Comparison of ENCODE assay signal across 24 cellular contexts in the genomic region with DNA sequence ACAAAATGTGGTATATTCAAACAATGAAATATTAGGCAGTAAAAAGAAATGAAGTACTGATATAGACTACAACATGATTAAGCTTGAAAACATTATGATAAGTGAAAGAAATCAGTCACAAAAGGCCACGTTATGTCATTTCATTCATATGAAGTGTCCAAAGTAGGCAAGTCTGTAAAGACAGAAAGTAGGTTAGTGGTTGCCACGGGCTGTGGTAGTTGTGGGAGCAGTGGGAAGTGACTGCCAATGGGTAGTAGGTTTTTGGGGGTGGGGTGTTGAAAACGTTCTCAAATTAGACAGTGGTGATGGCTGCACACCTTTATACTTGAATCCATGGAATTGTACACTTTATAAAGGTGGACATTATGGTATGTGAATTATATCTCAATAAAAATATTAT. TPM values are rescaled to one million over a fixed set of nuclear protein-coding genes. Genes with fewer than 3 reads are reported as not detected.
"Had no signal": no experiment of that assay in that cellular context is flagged by ENCODE, and none has a peak within 500 bp of the region (broad histone marks: within the 10 kb centered on the region; RNA-seq: fewer than 3 reads in every experiment).

No MANE protein-coding gene starts in this region.

- H3K4me3 Mint-ChIP-seq: dendritic cell treated with granulocyte-macrophage colony-stimulating factor and Interleukin-4, amounts not matched to agents 40 ng/mL and 50 ng/mL, for 4 days; endodermal cell; mesothelial cell of epicardium; naive B cell; natural killer cell treated with Interleukin-12 subunit alpha and Interleukin-12 subunit beta and Interleukin-15 and Interleukin-18, amount 100 ng/mL, for 72 hours; neural progenitor cell; stimulated activated memory B cell treated with anti-CD40 and anti-IgM and Interleukin-4, amounts not matched to agents 10 μg/mL and 1 μg/mL and 100 μg/mL, for 72 hours; stimulated activated naive CD8-positive, alpha-beta T cell treated with anti-CD3 and anti-CD28 coated beads, Interleukin-15, Interleukin-2, amounts not matched to agents 100 ng/mL and 50 ng/mL, for 24 hours had no signal

- H3K27me3 Mint-ChIP-seq: stimulated activated memory B cell treated with anti-CD40 and anti-IgM and Interleukin-4, amounts not matched to agents 10 μg/mL and 1 μg/mL and 100 μg/mL, for 72 hours had no signal

- H3K4me1 Mint-ChIP-seq: endodermal cell; mesothelial cell of epicardium; naive B cell; stimulated activated memory B cell treated with anti-CD40 and anti-IgM and Interleukin-4, amounts not matched to agents 10 μg/mL and 1 μg/mL and 100 μg/mL, for 72 hours had no signal

- H3K9me3 Mint-ChIP-seq: dendritic cell treated with granulocyte-macrophage colony-stimulating factor and Interleukin-4, amounts not matched to agents 40 ng/mL and 50 ng/mL, for 4 days; endodermal cell; mesothelial cell of epicardium; natural killer cell treated with Interleukin-12 subunit alpha and Interleukin-12 subunit beta and Interleukin-15 and Interleukin-18, amount 100 ng/mL, for 72 hours; neural progenitor cell; stimulated activated memory B cell treated with anti-CD40 and anti-IgM and Interleukin-4, amounts not matched to agents 10 μg/mL and 1 μg/mL and 100 μg/mL, for 72 hours; stimulated activated naive CD8-positive, alpha-beta T cell treated with anti-CD3 and anti-CD28 coated beads, Interleukin-15, Interleukin-2, amounts not matched to agents 100 ng/mL and 50 ng/mL, for 24 hours had no signal

- ATAC-seq: esophagus mucosa; gastrocnemius medialis; heart left ventricle; left cardiac atrium; left lung; mucosa of descending colon; natural killer cell treated with Interleukin-12 subunit alpha and Interleukin-12 subunit beta and Interleukin-15 and Interleukin-18, amount 100 ng/mL, for 72 hours; right lobe of liver; stimulated activated memory B cell treated with anti-CD40 and anti-IgM and Interleukin-4, amounts not matched to agents 10 μg/mL and 1 μg/mL and 100 μg/mL, for 72 hours had no signal

- DNase-seq: colonic mucosa; effector CD8-positive, alpha-beta T cell; endodermal cell; gastrocnemius medialis; heart left ventricle; left cardiac atrium; left lung; mesenchymal stem cell; mucosa of descending colon; naive B cell; right lobe of liver; small intestine; stimulated activated CD4-positive, alpha-beta T cell treated with anti-CD3 and anti-CD28 coated beads, Interleukin-15, amount 100 ng/mL, for 24 hours; stimulated activated CD4-positive, alpha-beta T cell treated with anti-CD3 and anti-CD28 coated beads, Interleukin-4, amount 100 ng/mL, for 24 hours; thyroid gland; trophoblast cell had no signal

- H3K36me3 Mint-ChIP-seq: mesothelial cell of epicardium; naive B cell; natural killer cell treated with Interleukin-12 subunit alpha and Interleukin-12 subunit beta and Interleukin-15 and Interleukin-18, amount 100 ng/mL, for 72 hours; neural progenitor cell; stimulated activated memory B cell treated with anti-CD40 and anti-IgM and Interleukin-4, amounts not matched to agents 10 μg/mL and 1 μg/mL and 100 μg/mL, for 72 hours had no signal

- H3K27ac Mint-ChIP-seq: dendritic cell treated with granulocyte-macrophage colony-stimulating factor and Interleukin-4, amounts not matched to agents 40 ng/mL and 50 ng/mL, for 4 days; endodermal cell; mesothelial cell of epicardium; natural killer cell treated with Interleukin-12 subunit alpha and Interleukin-12 subunit beta and Interleukin-15 and Interleukin-18, amount 100 ng/mL, for 72 hours; neural progenitor cell; progenitor cell of endocrine pancreas; stimulated activated memory B cell treated with anti-CD40 and anti-IgM and Interleukin-4, amounts not matched to agents 10 μg/mL and 1 μg/mL and 100 μg/mL, for 72 hours; stimulated activated naive CD8-positive, alpha-beta T cell treated with anti-CD3 and anti-CD28 coated beads, Interleukin-15, Interleukin-2, amounts not matched to agents 100 ng/mL and 50 ng/mL, for 24 hours had no signal

RNA-seq across cellular contexts. Expression of gene GALNT15, which starts 12.1 kb away (rescaled TPM):
- total RNA-seq: natural killer cell treated with Interleukin-12 subunit alpha and Interleukin-12 subunit beta and Interleukin-15 and Interleukin-18, amount 100 ng/mL, for 72 hours had no signal
